ENCODE assay signal across 10 cellular contexts in genomic region chr18:79497638-79498081, GRCh38.
DNase-seq lines count a peak whose midpoint lies in the region; ATAC-seq and TF ChIP-seq lines count a peak whose summit lies in the region.
"Had no signal": no experiment of that assay in that cellular context is flagged by ENCODE, and none has a peak within 500 bp of the region (broad histone marks: within the 10 kb centered on the region; RNA-seq: fewer than 3 reads in every experiment).

No MANE protein-coding gene starts in this region.

- peak; percentile 0 for DNase-seq in activated CD8-positive, alpha-beta T cell treated with anti-CD3 and anti-CD28 coated beads for 36 hours
- DNase-seq in activated CD8-positive, alpha-beta T cell treated with anti-CD3 and anti-CD28 coated beads, Interleukin-2, amount 10 ng/mL, durations not matched to agents 7 days and 5 days: no peak
- DNase-seq in sciatic nerve (ENCODE audit: low spot score): no peak
- DNase-seq in SHP77 (lab: John Stamatoyannopoulos, UW): no peak
- DNase-seq: activated gamma-delta T cell treated with Interleukin-2 at 50 U/mL for 16 hours had no signal

- no peak overlapping the region for H3K27ac Mint-ChIP-seq in activated CD8-positive, alpha-beta T cell treated with anti-CD3 and anti-CD28 coated beads for 36 hours
- H3K27ac Mint-ChIP-seq in activated CD8-positive, alpha-beta T cell treated with anti-CD3 and anti-CD28 coated beads, Interleukin-2, amount 10 ng/mL, durations not matched to agents 7 days and 5 days: no peak overlapping the region

- CTCF ChIA-PET in activated CD8-positive, alpha-beta T cell treated with anti-CD3 and anti-CD28 coated beads for 36 hours (lab: Charles Lee): no interaction called here
- CTCF ChIA-PET in activated CD8-positive, alpha-beta T cell treated with anti-CD3 and anti-CD28 coated beads, Interleukin-2, amount 10 ng/mL, durations not matched to agents 7 days and 5 days (lab: Charles Lee): no interaction called here

- POLR2A ChIA-PET in activated CD8-positive, alpha-beta T cell treated with anti-CD3 and anti-CD28 coated beads for 36 hours (lab: Charles Lee): no interaction called here
- POLR2A ChIA-PET in activated CD8-positive, alpha-beta T cell treated with anti-CD3 and anti-CD28 coated beads, Interleukin-2, amount 10 ng/mL, durations not matched to agents 7 days and 5 days (lab: Charles Lee): no interaction called here

- no peak for TF ChIP-seq CTCF in activated CD8-positive, alpha-beta T cell treated with anti-CD3 and anti-CD28 coated beads for 36 hours (IDR thresholded peaks at IDR 0.05)

- no peak for ATAC-seq in activated CD8-positive, alpha-beta T cell treated with anti-CD3 and anti-CD28 coated beads for 36 hours
- no peak for ATAC-seq in activated CD8-positive, alpha-beta T cell treated with anti-CD3 and anti-CD28 coated beads, Interleukin-2, amount 10 ng/mL, durations not matched to agents 7 days and 5 days
- peak; percentile 78 for ATAC-seq in HG02840 (IDR thresholded peaks at IDR 0.05; ENCODE audit: low FRiP score, unreplicated experiment)
- ATAC-seq in sciatic nerve: peak; percentile 71
- no peak for ATAC-seq in HG03039 (IDR thresholded peaks at IDR 0.05; ENCODE audit: unreplicated experiment)
- ATAC-seq in HG03520 (IDR thresholded peaks at IDR 0.05; ENCODE audit: unreplicated experiment): no peak

- H3K27me3 Mint-ChIP-seq in activated CD8-positive, alpha-beta T cell treated with anti-CD3 and anti-CD28 coated beads for 36 hours: no peaks in the 10 kb centered on the region
- H3K27me3 Mint-ChIP-seq in activated CD8-positive, alpha-beta T cell treated with anti-CD3 and anti-CD28 coated beads, Interleukin-2, amount 10 ng/mL, durations not matched to agents 7 days and 5 days (ENCODE audit: low read depth): no peaks in the 10 kb centered on the region

- intact Hi-C loops in activated CD8-positive, alpha-beta T cell treated with anti-CD3 and anti-CD28 coated beads for 36 hours (cut with micrococcal nuclease): no loop called here
- intact Hi-C loops in sciatic nerve (cut with DNase I): no loop called here

- H3K36me3 Mint-ChIP-seq in activated CD8-positive, alpha-beta T cell treated with anti-CD3 and anti-CD28 coated beads for 36 hours (ENCODE audit: low read depth): peaks cover 62% of the 10 kb centered on the region
- H3K36me3 Mint-ChIP-seq in activated CD8-positive, alpha-beta T cell treated with anti-CD3 and anti-CD28 coated beads, Interleukin-2, amount 10 ng/mL, durations not matched to agents 7 days and 5 days (ENCODE audit: low read depth): peaks cover 41% of the 10 kb centered on the region

- H3K4me1 Mint-ChIP-seq in activated CD8-positive, alpha-beta T cell treated with anti-CD3 and anti-CD28 coated beads for 36 hours (ENCODE audit: low read depth): peaks cover 23% of the 10 kb centered on the region
- peaks cover 6% of the 10 kb centered on the region for H3K4me1 Mint-ChIP-seq in activated CD8-positive, alpha-beta T cell treated with anti-CD3 and anti-CD28 coated beads, Interleukin-2, amount 10 ng/mL, durations not matched to agents 7 days and 5 days (ENCODE audit: low read depth)

- H3K4me3 Mint-ChIP-seq in activated CD8-positive, alpha-beta T cell treated with anti-CD3 and anti-CD28 coated beads for 36 hours: no peak overlapping the region
- no peak overlapping the region for H3K4me3 Mint-ChIP-seq in activated CD8-positive, alpha-beta T cell treated with anti-CD3 and anti-CD28 coated beads, Interleukin-2, amount 10 ng/mL, durations not matched to agents 7 days and 5 days

- peak overlapping the region; percentile 14 for H3K27ac ChIP-seq in angular gyrus (ENCODE audit: low read depth, low read length)
- H3K27ac ChIP-seq: VCaP had no signal

- H3K9me3 Mint-ChIP-seq in activated CD8-positive, alpha-beta T cell treated with anti-CD3 and anti-CD28 coated beads for 36 hours: peaks cover 23% of the 10 kb centered on the region
- peaks cover 44% of the 10 kb centered on the region for H3K9me3 Mint-ChIP-seq in activated CD8-positive, alpha-beta T cell treated with anti-CD3 and anti-CD28 coated beads, Interleukin-2, amount 10 ng/mL, durations not matched to agents 7 days and 5 days (ENCODE audit: insufficient read depth)

Comparison
In these comparisons a context has a peak if more than half of its experiments do, and no peak if none do; other contexts are left out.
1. ATAC-seq: peak in HG02840 (single experiment) and sciatic nerve (single experiment); none in activated CD8-positive, alpha-beta T cell treated with anti-CD3 and anti-CD28 coated beads for 36 hours (single experiment), activated CD8-positive, alpha-beta T cell treated with anti-CD3 and anti-CD28 coated beads, Interleukin-2, amount 10 ng/mL, durations not matched to agents 7 days and 5 days (single experiment), HG03039 (single experiment) and HG03520 (single experiment).